Comparison of ENCODE assay signal across 13 cellular contexts in genomic region chr16:53642094-53642493, GRCh38.
DNase-seq lines count a peak whose midpoint lies in the region; ATAC-seq and TF ChIP-seq lines count a peak whose summit lies in the region.
"Had no signal": no experiment of that assay in that cellular context is flagged by ENCODE, and none has a peak within 500 bp of the region (broad histone marks: within the 10 kb centered on the region; RNA-seq: fewer than 3 reads in every experiment).

No MANE protein-coding gene starts in this region.

- H3K4me3 ChIP-seq in HFF-Myc (replicated peaks; ENCODE audit: low read depth, low read length) (no peak overlapping the region), adrenal gland (no peak overlapping the region), choroid plexus epithelial cell (ENCODE audit: low read depth, low read length) (no peak overlapping the region), lung (no peak overlapping the region)

- TF ChIP-seq POLR2A in adrenal gland (IDR thresholded peaks at IDR 0.05), result no peak

- no peaks in the 10 kb centered on the region for H3K36me3 ChIP-seq in adrenal gland (replicated peaks in 1 of 2)
- peaks cover 2 to 7% of the 10 kb centered on the region in 2 donors for H3K36me3 ChIP-seq in lung (ENCODE audit: control insufficient read depth in 2 of 2, insufficient read depth in 2 of 2, low read length in 2 of 2)

- DNase-seq in HFF-Myc (ENCODE audit: extremely low read depth, low read depth), result peak; percentile 14
- DNase-seq in adrenal gland, result peak; percentile 56 to 73 (median 70)
- DNase-seq in choroid plexus epithelial cell (ENCODE audit: low read depth), result peak; percentile 10
- DNase-seq in lung (ENCODE audit: low spot score), result peak; percentile 65
- no peak for DNase-seq in NCI-H1436 (lab: John Stamatoyannopoulos, UW)
- DNase-seq in OCI-M2 (lab: John Stamatoyannopoulos, UW; ENCODE audit: unreplicated experiment), result no peak
- DNase-seq: C1 segment of cervical spinal cord; Calu3; CD4-positive, alpha-beta T cell; DMS 273 treated with DMSO at 0.1 percent for 48 hours; HCEC 1CT had no signal

- WGBS in adrenal gland, 4 donors, result 48 to 54% (median 51%) methylated on average over 5 of the region's 5 CpGs
- WGBS in lung, 2 donors, result 71 to 82% methylated on average over 5 of the region's 5 CpGs

- H3K9me3 ChIP-seq in adrenal gland (replicated peaks in 1 of 3) (peaks cover 0 to 9% (median 0%) of the 10 kb centered on the region in 3 donors), lung (ENCODE audit: control insufficient read depth in 2 of 2, insufficient read depth in 1 of 2, low read length in 1 of 2) (no peaks in the 10 kb centered on the region)

- ATAC-seq in lung (ENCODE audit: insufficient read depth, low FRiP score) (peak; percentile 34), HG02678 (IDR thresholded peaks at IDR 0.05; ENCODE audit: unreplicated experiment) (no peak), HG03342 (IDR thresholded peaks at IDR 0.05; ENCODE audit: unreplicated experiment) (no peak)

- H3K4me1 ChIP-seq in adrenal gland (replicated peaks in 1 of 2) (no peaks in the 10 kb centered on the region), lung (ENCODE audit: control insufficient read depth in 2 of 2, insufficient read depth in 2 of 2, low read length in 2 of 2) (no peaks in the 10 kb centered on the region)

- intact Hi-C loops in adrenal gland (cut with DNase I), result no loop called here

- H3K27me3 ChIP-seq in adrenal gland (no peaks in the 10 kb centered on the region), lung (ENCODE audit: control insufficient read depth, insufficient read depth) (no peaks in the 10 kb centered on the region)

- H3K27ac ChIP-seq in adrenal gland (no peak overlapping the region), lung (ENCODE audit: low read depth in 1 of 2, low read length in 1 of 2) (no peak overlapping the region)

- no peak for TF ChIP-seq CTCF in HFF-Myc (IDR thresholded peaks at IDR 0.05; ENCODE audit: low read depth, low read length, missing control alignments)
- no peak for TF ChIP-seq CTCF in adrenal gland (IDR thresholded peaks at IDR 0.05)
- no peak for TF ChIP-seq CTCF in choroid plexus epithelial cell (conservative IDR thresholded peaks at IDR 0.05; ENCODE audit: low read depth, low read length)
- no peak for TF ChIP-seq CTCF in lung (IDR thresholded peaks at IDR 0.05; ENCODE audit: control extremely low read depth, extremely low read depth)

Comparison
In these comparisons a context has a peak if more than half of its experiments do, and no peak if none do; other contexts are left out.
1. DNase-seq: peak in HFF-Myc (single experiment), adrenal gland (7 of 7), choroid plexus epithelial cell (single experiment) and lung (single experiment); none in NCI-H1436 (single experiment) and OCI-M2 (single experiment).